In genomic region chr16:57372372-57373116, GRCh38 we compare ENCODE assay signal across 8 cellular contexts. TPM values are rescaled to one million over a fixed set of nuclear protein-coding genes. Genes with fewer than 3 reads are reported as not detected.
DNase-seq lines count a peak whose midpoint lies in the region; ATAC-seq and TF ChIP-seq lines count a peak whose summit lies in the region.

Gene CX3CL1 (plus strand): TSS chr16:57372490. CDS start chr16:57372569, 79 bp downstream.

- H3K9me3 ChIP-seq in WERI-Rb-1 (ENCODE audit: severe bottlenecking) (no peaks in the 10 kb centered on the region), MM.1S (replicated peaks; ENCODE audit: insufficient read depth, low read length) (no peaks in the 10 kb centered on the region)

- H3K36me3 ChIP-seq in WERI-Rb-1 (no peaks in the 10 kb centered on the region), MM.1S (replicated peaks; ENCODE audit: insufficient read depth, low read length) (no peaks in the 10 kb centered on the region)

- H3K4me1 ChIP-seq in MM.1S (ENCODE audit: low read length): no peaks in the 10 kb centered on the region

- H3K79me2 ChIP-seq in MM.1S (ENCODE audit: low read length): no peaks in the 10 kb centered on the region

- intact Hi-C loops in left cardiac atrium (cut with DNase I) (loop anchor here in 1 of 2 donors (10.0 kb wide), 1 partner anchor 68 kb away; no protein-coding TSS in a partner anchor), posterior cingulate gyrus (cut with DNase I) (loop anchor here (2.0 kb wide), 1 partner anchor 72 kb away; no protein-coding TSS in a partner anchor)

- no peaks in the 10 kb centered on the region for H4K20me1 ChIP-seq in MM.1S (ENCODE audit: insufficient read depth, low read length)

- no peaks in the 10 kb centered on the region for H3K9me2 ChIP-seq in MM.1S (replicated peaks; ENCODE audit: insufficient read depth, low read length)

- ATAC-seq in left cardiac atrium (peak; percentile 79 to 92), HG03097 (IDR thresholded peaks at IDR 0.05; ENCODE audit: low FRiP score, unreplicated experiment) (no peak)

- H3K9ac ChIP-seq in MM.1S (ENCODE audit: low read length): no peak within 1 kb of the TSS

- H2AFZ ChIP-seq in MM.1S (ENCODE audit: low read length): no peak within 1 kb of the TSS

- H3K4me2 ChIP-seq in MM.1S (ENCODE audit: low read depth, low read length): no peak within 1 kb of the TSS

- DNase-seq in EH (ENCODE audit: low read depth) (peak; percentile 68), WERI-Rb-1 (peak; percentile 69), left cardiac atrium (peak; percentile 77), posterior cingulate gyrus (peak in 9 of 10 donors; percentile 59 to 98 (median 86)), NCI-H510A treated with DMSO at 0.1 percent for 48 hours (lab: John Stamatoyannopoulos, UW) (no peak), MM.1S (no peak)
- DNase-seq in activated CD4-positive, alpha-beta T cell treated with anti-CD3 and anti-CD28 coated beads, Interleukin-2, amount 50 U/mL, for 1 hour: no peak

- no peaks in the 10 kb centered on the region for H3F3A ChIP-seq in MM.1S (ENCODE audit: insufficient read depth, low read length)

- H3K27ac ChIP-seq in WERI-Rb-1 (peak within 1 kb of the TSS; percentile 28; the same call in 1 of the 2 replicates), MM.1S (ENCODE audit: low read length) (no peak within 1 kb of the TSS)

- H3K27me3 ChIP-seq in WERI-Rb-1 (ENCODE audit: insufficient read depth, low read depth, severe bottlenecking) (no peaks in the 10 kb centered on the region), MM.1S (replicated peaks; ENCODE audit: insufficient read depth, low read length) (peaks cover 14% of the 10 kb centered on the region)

- peak within 1 kb of the TSS; percentile 19 for H3K4me3 ChIP-seq in WERI-Rb-1 (ENCODE audit: low read depth, low read length)
- H3K4me3 ChIP-seq in MM.1S (ENCODE audit: low read length): no peak within 1 kb of the TSS

- no peak for TF ChIP-seq CTCF in WERI-Rb-1 (IDR thresholded peaks at IDR 0.05; ENCODE audit: low read depth, low read length)
- TF ChIP-seq CTCF in MM.1S (IDR thresholded peaks at IDR 0.05; ENCODE audit: low read length): no peak

RNA-seq across cellular contexts. Expression of gene CX3CL1, which starts in this region (rescaled TPM):
- 10 to 100 TPM; 13.7 to 23.2 TPM for total RNA-seq in left cardiac atrium

Comparison
In these comparisons a context has a peak if more than half of its experiments do, and no peak if none do; other contexts are left out.
1. DNase-seq: peak in EH (single experiment), WERI-Rb-1 (single experiment), left cardiac atrium (single experiment) and posterior cingulate gyrus (9 of 10); none in NCI-H510A treated with DMSO at 0.1 percent for 48 hours (single experiment), MM.1S (single experiment) and activated CD4-positive, alpha-beta T cell treated with anti-CD3 and anti-CD28 coated beads, Interleukin-2, amount 50 U/mL, for 1 hour (single experiment).